In the genomic region with DNA sequence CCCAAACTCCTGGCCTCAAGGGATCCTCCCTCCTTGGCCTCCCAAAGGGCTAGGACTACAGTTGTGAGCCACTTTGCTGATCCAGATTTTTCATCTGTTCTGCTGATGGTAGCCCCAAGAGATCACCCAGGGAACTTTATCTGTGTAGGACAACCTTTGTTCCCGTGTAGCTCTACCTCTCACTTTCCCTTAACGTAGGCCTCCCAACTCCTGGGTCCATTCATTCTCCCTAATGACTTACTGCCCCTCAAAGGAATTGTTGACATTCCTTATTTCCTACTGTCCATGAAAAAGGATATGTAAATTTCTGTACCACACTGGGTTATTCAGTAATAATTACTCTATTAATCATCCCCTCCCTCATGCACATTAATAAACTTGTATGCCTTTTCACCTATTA, we compare ENCODE assay signal across 1 cellular context.
TF ChIP-seq lines count a peak whose summit lies in the region.

No MANE protein-coding gene starts in this region.

TF ChIP-seq in H1, 55 proteins besides CTCF, POLR2A, EP300 and RAD21 (continued from another document):
- TF ChIP-seq TEAD4 (IDR thresholded peaks at IDR 0.05; ENCODE audit: low read depth, low read length) = peak; percentile 55; the same call in 1 of the 2 replicates
